15 cellular contexts compared by ENCODE assay signal in genomic region chr6:139152892-139153271, GRCh38. TPM values are rescaled to one million over a fixed set of nuclear protein-coding genes. Genes with fewer than 3 reads are reported as not detected.
A peak's percentile ranks its signal among the peaks of the same experiment; 100 is the strongest.
DNase-seq lines count a peak whose midpoint lies in the region; ATAC-seq and TF ChIP-seq lines count a peak whose summit lies in the region.
"Had no signal": no experiment of that assay in that cellular context is flagged by ENCODE, and none has a peak within 500 bp of the region (broad histone marks: within the 10 kb centered on the region; RNA-seq: fewer than 3 reads in every experiment).

No MANE protein-coding gene starts in this region.

- peak overlapping the region; percentile 64 for H3K27ac ChIP-seq in osteoblast (ENCODE audit: low read depth, low read length)
- H3K27ac ChIP-seq: gastroesophageal sphincter, right lobe of liver had no signal

- TF ChIP-seq CTCF in osteoblast (IDR thresholded peaks at IDR 0.05; ENCODE audit: extremely low read depth, low read depth, low read length), result no peak

- no peak overlapping the region for H2AFZ ChIP-seq in osteoblast (ENCODE audit: low read length)

- no peaks in the 10 kb centered on the region for H3K27me3 ChIP-seq in osteoblast (ENCODE audit: insufficient read depth, low read length)
- H3K27me3 ChIP-seq: gastroesophageal sphincter, right lobe of liver had no signal

- no peaks in the 10 kb centered on the region for H3K9me3 ChIP-seq in osteoblast (ENCODE audit: low read depth, low read length)
- H3K9me3 ChIP-seq: gastroesophageal sphincter, right lobe of liver had no signal

- peaks cover 2% of the 10 kb centered on the region for H3K9me3 Mint-ChIP-seq in activated T-cell treated with anti-CD3 and anti-CD28 coated beads, Interleukin-2, amount 50 U/mL, for 24 hours
- H3K9me3 Mint-ChIP-seq in central memory CD8-positive, alpha-beta T cell, result no peaks in the 10 kb centered on the region
- H3K9me3 Mint-ChIP-seq: activated naive CD8-positive, alpha-beta T cell treated with anti-CD3 and anti-CD28 coated beads, Interleukin-2, amount 10 ng/mL, durations not matched to agents 7 days and 5 days had no signal

- H3K36me3 ChIP-seq in osteoblast (ENCODE audit: insufficient read depth, low read length), result no peaks in the 10 kb centered on the region
- H3K36me3 ChIP-seq: gastroesophageal sphincter, right lobe of liver had no signal

- H3K4me3 Mint-ChIP-seq in activated T-cell treated with anti-CD3 and anti-CD28 coated beads, Interleukin-2, amount 50 U/mL, for 24 hours, result peak overlapping the region; percentile 66
- H3K4me3 Mint-ChIP-seq in central memory CD8-positive, alpha-beta T cell, result peak overlapping the region; percentile 72

- peak overlapping the region; percentile 98 for H3K27ac Mint-ChIP-seq in activated T-cell treated with anti-CD3 and anti-CD28 coated beads, Interleukin-2, amount 50 U/mL, for 24 hours
- peak overlapping the region; percentile 73 for H3K27ac Mint-ChIP-seq in central memory CD8-positive, alpha-beta T cell (ENCODE audit: low read depth)

- no peak for DNase-seq in activated T-cell treated with anti-CD3 and anti-CD28 coated beads, Interleukin-2, amount 50 U/mL, for 24 hours
- DNase-seq in activated T-cell treated with anti-CD3 and anti-CD28 coated beads for 4 hours, result no peak
- peak; percentile 71 for DNase-seq in NCI-H69 (lab: John Stamatoyannopoulos, UW)
- no peak for DNase-seq in central memory CD8-positive, alpha-beta T cell (ENCODE audit: low spot score in 2 of 2)
- no peak for DNase-seq in osteoblast (ENCODE audit: insufficient read length, low spot score, missing footprints)
- DNase-seq: activated naive CD8-positive, alpha-beta T cell treated with anti-CD3 and anti-CD28 coated beads, Interleukin-2, amount 10 ng/mL, durations not matched to agents 7 days and 5 days; DMS153; nucleus accumbens; right lobe of liver; RPMI8226; stimulated activated CD4-positive, alpha-beta T cell treated with anti-CD3 and anti-CD28 coated beads, Interleukin-2, amount 100 ng/mL, for 48 hours had no signal

- H3K4me1 Mint-ChIP-seq in activated T-cell treated with anti-CD3 and anti-CD28 coated beads, Interleukin-2, amount 50 U/mL, for 24 hours (ENCODE audit: low read depth), result peaks cover 90% of the 10 kb centered on the region
- peaks cover 83% of the 10 kb centered on the region for H3K4me1 Mint-ChIP-seq in central memory CD8-positive, alpha-beta T cell

- peaks cover 12% of the 10 kb centered on the region for H4K20me1 ChIP-seq in osteoblast (ENCODE audit: insufficient read depth, low read length)

- no peaks in the 10 kb centered on the region for H3K27me3 Mint-ChIP-seq in activated T-cell treated with anti-CD3 and anti-CD28 coated beads, Interleukin-2, amount 50 U/mL, for 24 hours
- H3K27me3 Mint-ChIP-seq in central memory CD8-positive, alpha-beta T cell, result no peaks in the 10 kb centered on the region
- H3K27me3 Mint-ChIP-seq: activated naive CD8-positive, alpha-beta T cell treated with anti-CD3 and anti-CD28 coated beads, Interleukin-2, amount 10 ng/mL, durations not matched to agents 7 days and 5 days had no signal

- no peak overlapping the region for H3K4me2 ChIP-seq in osteoblast (ENCODE audit: insufficient read depth, low read length)

- peaks cover 57% of the 10 kb centered on the region for H3K36me3 Mint-ChIP-seq in activated T-cell treated with anti-CD3 and anti-CD28 coated beads, Interleukin-2, amount 50 U/mL, for 24 hours (ENCODE audit: low read depth)
- peaks cover 26% of the 10 kb centered on the region for H3K36me3 Mint-ChIP-seq in central memory CD8-positive, alpha-beta T cell (ENCODE audit: insufficient read depth)

- ATAC-seq in central memory CD8-positive, alpha-beta T cell (replicated peaks; ENCODE audit: extremely low read depth, poor library complexity, severe bottlenecking), result no peak
- ATAC-seq in GM19452 (IDR thresholded peaks at IDR 0.05; ENCODE audit: unreplicated experiment) (no peak), HG03108 (IDR thresholded peaks at IDR 0.05; ENCODE audit: unreplicated experiment) (no peak), GM19035 (IDR thresholded peaks at IDR 0.05; ENCODE audit: unreplicated experiment) (no peak)
- ATAC-seq: gastroesophageal sphincter, right lobe of liver had no signal

- H3K4me1 ChIP-seq in osteoblast (ENCODE audit: insufficient read depth, low read length), result peaks cover 35% of the 10 kb centered on the region

- H3K79me2 ChIP-seq in osteoblast (ENCODE audit: insufficient read depth, low read length), result peaks cover 59% of the 10 kb centered on the region

- no peak overlapping the region for H3K4me3 ChIP-seq in osteoblast (ENCODE audit: insufficient read depth, low read length)
- H3K4me3 ChIP-seq: gastroesophageal sphincter, right lobe of liver had no signal

RNA-seq across cellular contexts. Expression of gene HECA, which starts 18.0 kb away (rescaled TPM):
- 50.1 and 53.9 TPM in 2 replicates for total RNA-seq in osteoblast
